In the genomic region with DNA sequence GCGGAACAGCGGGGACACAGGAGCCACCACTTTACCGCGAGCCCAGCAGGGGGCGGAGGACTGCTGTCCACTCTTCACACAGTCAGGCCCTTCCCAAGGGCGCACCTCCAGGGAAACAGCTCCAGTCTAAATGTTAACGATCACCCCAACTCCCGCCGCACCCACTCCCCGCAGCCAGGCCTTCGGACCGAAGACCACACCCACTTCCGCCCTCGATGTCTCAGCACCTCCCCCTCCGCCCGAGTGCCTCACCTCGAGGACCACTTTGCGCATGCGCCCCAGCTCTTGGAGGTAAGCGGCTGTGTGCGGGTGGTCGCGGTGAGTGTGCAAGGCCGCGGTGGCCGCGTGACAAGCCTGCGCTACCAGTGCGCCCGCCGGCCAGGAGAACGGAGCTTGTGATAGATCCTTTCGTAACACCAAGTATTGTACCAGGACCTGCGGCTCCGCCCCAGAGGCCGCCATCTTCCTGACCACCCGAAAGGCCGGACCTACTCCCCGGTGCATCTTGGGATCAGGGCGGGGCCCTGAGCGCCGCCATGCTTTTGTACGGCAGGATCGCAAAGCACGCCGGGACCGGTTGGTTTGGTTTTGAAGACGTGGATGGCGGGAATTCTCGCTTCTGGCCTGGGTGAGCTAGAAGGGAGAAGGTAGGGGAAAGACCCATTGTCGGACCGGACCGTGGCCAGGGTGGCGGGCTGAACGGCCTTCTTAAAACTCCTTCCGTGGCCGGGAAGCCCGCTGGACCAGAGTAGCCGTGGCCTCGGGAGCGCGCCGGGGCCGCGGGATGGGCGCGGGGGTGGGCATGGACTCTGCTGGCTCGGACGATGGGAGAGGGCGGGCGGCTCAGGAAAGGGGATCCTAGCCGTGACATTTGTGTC, we compare ENCODE assay signal across 8 cellular contexts. TPM values are rescaled to one million over a fixed set of nuclear protein-coding genes. Genes with fewer than 3 reads are reported as not detected.
DNase-seq lines count a peak whose midpoint lies in the region; ATAC-seq and TF ChIP-seq lines count a peak whose summit lies in the region.

A gene with protein sequence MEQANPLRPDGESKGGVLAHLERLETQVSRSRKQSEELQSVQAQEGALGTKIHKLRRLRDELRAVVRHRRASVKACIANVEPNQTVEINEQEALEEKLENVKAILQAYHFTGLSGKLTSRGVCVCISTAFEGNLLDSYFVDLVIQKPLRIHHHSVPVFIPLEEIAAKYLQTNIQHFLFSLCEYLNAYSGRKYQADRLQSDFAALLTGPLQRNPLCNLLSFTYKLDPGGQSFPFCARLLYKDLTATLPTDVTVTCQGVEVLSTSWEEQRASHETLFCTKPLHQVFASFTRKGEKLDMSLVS (plus strand): TSS at position 552 of the 878 bp plus-strand sequence. CDS start 495 bp downstream, outside the sequence.
A gene with protein sequence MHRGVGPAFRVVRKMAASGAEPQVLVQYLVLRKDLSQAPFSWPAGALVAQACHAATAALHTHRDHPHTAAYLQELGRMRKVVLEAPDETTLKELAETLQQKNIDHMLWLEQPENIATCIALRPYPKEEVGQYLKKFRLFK (minus strand): TSS at position 518 of the 878 bp plus-strand sequence. CDS start 14 bp downstream, at position 504.

- no peaks in the 10 kb centered on the region for H3K9me2 ChIP-seq in SU-DHL-6 (replicated peaks; ENCODE audit: insufficient read depth, low read length)

- 0 out of 2 replicates have a peak, but pooled peaks cover 2% of the 10 kb centered on the region for H3F3A ChIP-seq in SU-DHL-6 (ENCODE audit: insufficient read depth)

- H3K4me2 ChIP-seq in SU-DHL-6 (ENCODE audit: low read depth, low read length, poor library complexity, severe bottlenecking): peak within 1 kb of the TSS; percentile 85

- H3K27ac ChIP-seq in SU-DHL-6 (ENCODE audit: low read depth, low read length) (peak within 1 kb of the TSS; percentile 87), ovary (peak within 1 kb of the TSS; percentile 92 to 99), tibial artery (peak within 1 kb of the TSS; percentile 86 to 96)

- 0 to 1% (median 0%) methylated on average over 69 to 72 of the region's 72 CpGs for WGBS in ovary, 3 donors

- TF ChIP-seq CTCF in GM12873 (IDR thresholded peaks at IDR 0.05; ENCODE audit: insufficient read depth, low read depth, low read length, missing control alignments): peak; percentile 57
- no peak for TF ChIP-seq CTCF in SU-DHL-6 (IDR thresholded peaks at IDR 0.05; ENCODE audit: insufficient read depth, low read length, poor library complexity, severe bottlenecking)
- TF ChIP-seq CTCF in ovary (IDR thresholded peaks at IDR 0.05): peak; percentile 53 to 57 (median 54)
- peak; percentile 57 to 68 for TF ChIP-seq CTCF in tibial artery (IDR thresholded peaks at IDR 0.05)

- H3K36me3 Mint-ChIP-seq in activated naive CD8-positive, alpha-beta T cell treated with anti-CD3 and anti-CD28 coated beads, Interleukin-2, amount 10 ng/mL, durations not matched to agents 7 days and 5 days: peaks cover 35% of the 10 kb centered on the region

- no peaks in the 10 kb centered on the region for H4K20me1 ChIP-seq in SU-DHL-6 (ENCODE audit: low read depth, low read length)

- peaks cover 1% of the 10 kb centered on the region for H3K27me3 Mint-ChIP-seq in activated naive CD8-positive, alpha-beta T cell treated with anti-CD3 and anti-CD28 coated beads, Interleukin-2, amount 10 ng/mL, durations not matched to agents 7 days and 5 days

- peak within 1 kb of the TSS; percentile 71 for H3K4me3 ChIP-seq in SU-DHL-6 (ENCODE audit: insufficient read depth, low read length, poor library complexity, severe bottlenecking)
- peak within 1 kb of the TSS; percentile 89 for H3K4me3 ChIP-seq in ovary
- peak within 1 kb of the TSS; percentile 58 to 70 for H3K4me3 ChIP-seq in tibial artery

- H3K9me3 ChIP-seq in SU-DHL-6 (ENCODE audit: insufficient read depth, low read length) (no peaks in the 10 kb centered on the region), ovary (no peaks in the 10 kb centered on the region), tibial artery (no peaks in the 10 kb centered on the region)

- peak; percentile 94 for ATAC-seq in HG02759 (IDR thresholded peaks at IDR 0.05; ENCODE audit: unreplicated experiment)
- peak; percentile 97 for ATAC-seq in activated naive CD8-positive, alpha-beta T cell treated with anti-CD3 and anti-CD28 coated beads, Interleukin-2, amount 10 ng/mL, durations not matched to agents 7 days and 5 days (ENCODE audit: low read depth)

- POLR2A ChIA-PET in activated naive CD8-positive, alpha-beta T cell treated with anti-CD3 and anti-CD28 coated beads, Interleukin-2, amount 10 ng/mL, durations not matched to agents 7 days and 5 days (lab: Charles Lee): interaction anchor here (0.6 to 2.0 kb wide), 11 partner anchors 10 to 867 kb away, joined by 3 to 14 read pairs (median 3); a partner anchor contains a TSS

- peak; percentile 94 for DNase-seq in NCI-H128 (lab: John Stamatoyannopoulos, UW; ENCODE audit: unreplicated experiment)
- DNase-seq in activated naive CD8-positive, alpha-beta T cell treated with anti-CD3 and anti-CD28 coated beads, Interleukin-2, amount 10 ng/mL, durations not matched to agents 7 days and 5 days: peak; percentile 94
- DNase-seq in head of caudate nucleus: peak; percentile 94 to 99 (median 97)
- DNase-seq in ovary: peak; percentile 94 to 97 (median 95)
- DNase-seq in tibial artery: peak; percentile 96 to 97

- TF ChIP-seq POLR2A in ovary (IDR thresholded peaks at IDR 0.05): peak; percentile 33

- peak within 1 kb of the TSS; percentile 91 for H2AFZ ChIP-seq in SU-DHL-6 (ENCODE audit: low read depth, low read length, severe bottlenecking)

- peak within 1 kb of the TSS; percentile 91 for H3K9ac ChIP-seq in SU-DHL-6 (ENCODE audit: low read length)

- H3K4me1 ChIP-seq in ovary (ENCODE audit: insufficient read depth) (peaks cover 3% of the 10 kb centered on the region), tibial artery (peaks cover 0 to 15% (median 8%) of the 10 kb centered on the region in 4 donors)

- H3K36me3 ChIP-seq in SU-DHL-6 (ENCODE audit: low read length) (peaks cover 14% of the 10 kb centered on the region), ovary (no peaks in the 10 kb centered on the region), tibial artery (no peaks in the 10 kb centered on the region)

- intact Hi-C loops in head of caudate nucleus (cut with DNase I) (loop anchor here (2.0 kb wide), 1 partner anchor 302 kb away; a partner anchor contains a TSS), ovary (cut with DNase I) (no loop called here), tibial artery (cut with DNase I; ENCODE audit: low total_unique reads) (no loop called here)

- peak within 1 kb of the TSS; percentile 100 for H3K27ac Mint-ChIP-seq in activated naive CD8-positive, alpha-beta T cell treated with anti-CD3 and anti-CD28 coated beads, Interleukin-2, amount 10 ng/mL, durations not matched to agents 7 days and 5 days

- H3K27me3 ChIP-seq in SU-DHL-6 (ENCODE audit: low read length): no peaks in the 10 kb centered on the region
- no peaks in the 10 kb centered on the region for H3K27me3 ChIP-seq in ovary
- no peaks in the 10 kb centered on the region for H3K27me3 ChIP-seq in tibial artery

- peaks cover 33% of the 10 kb centered on the region for H3K4me1 Mint-ChIP-seq in activated naive CD8-positive, alpha-beta T cell treated with anti-CD3 and anti-CD28 coated beads, Interleukin-2, amount 10 ng/mL, durations not matched to agents 7 days and 5 days

- no peaks in the 10 kb centered on the region for H3K9me3 Mint-ChIP-seq in activated naive CD8-positive, alpha-beta T cell treated with anti-CD3 and anti-CD28 coated beads, Interleukin-2, amount 10 ng/mL, durations not matched to agents 7 days and 5 days

- TF ChIP-seq EP300 in ovary (IDR thresholded peaks at IDR 0.05): no peak

- peak within 1 kb of the TSS; percentile 96 for H3K4me3 Mint-ChIP-seq in activated naive CD8-positive, alpha-beta T cell treated with anti-CD3 and anti-CD28 coated beads, Interleukin-2, amount 10 ng/mL, durations not matched to agents 7 days and 5 days

- peaks cover 49% of the 10 kb centered on the region for H3K79me2 ChIP-seq in SU-DHL-6 (ENCODE audit: insufficient read depth, low read length)

RNA-seq across cellular contexts. Expression of the first gene that starts in this region (rescaled TPM):
- 10 to 100 TPM; 38.8 to 39.0 TPM for total RNA-seq in activated naive CD8-positive, alpha-beta T cell treated with anti-CD3 and anti-CD28 coated beads, Interleukin-2, amount 10 ng/mL, durations not matched to agents 7 days and 5 days
- total RNA-seq in ovary: 1 to 10 TPM; 1.0 to 3.9 (median 2.4) TPM
- polyA plus RNA-seq in ovary: 1 to 10 TPM; 1.7 to 4.7 TPM

RNA-seq across cellular contexts. Expression of the second gene that starts in this region (rescaled TPM):
- 10 to 100 TPM; 17.3 to 19.8 TPM for total RNA-seq in activated naive CD8-positive, alpha-beta T cell treated with anti-CD3 and anti-CD28 coated beads, Interleukin-2, amount 10 ng/mL, durations not matched to agents 7 days and 5 days
- 10 to 100 TPM; 14.9 to 68.1 (median 21.1) TPM for total RNA-seq in ovary
- polyA plus RNA-seq in ovary: 10 to 100 TPM; 21.0 to 57.8 TPM

Comparison
In these comparisons a context has a peak if more than half of its experiments do, and no peak if none do; other contexts are left out.
1. Peak in every context shown above with its lines: DNase-seq, ATAC-seq, H3K4me3 ChIP-seq and H3K27ac ChIP-seq.
2. RNA of the first gene that starts in this region (total RNA-seq): 38.8 to 39.0 TPM in activated naive CD8-positive, alpha-beta T cell treated with anti-CD3 and anti-CD28 coated beads, Interleukin-2, amount 10 ng/mL, durations not matched to agents 7 days and 5 days; 1.0 to 3.9 TPM in ovary; every median in the first group is over 4 times any median in the second.